ENCODE assay signal across 14 cellular contexts in genomic region chr7:91325731-91326130, GRCh38.
DNase-seq lines count a peak whose midpoint lies in the region; TF ChIP-seq lines count a peak whose summit lies in the region.
"Had no signal": no experiment of that assay in that cellular context is flagged by ENCODE, and none has a peak within 500 bp of the region (broad histone marks: within the 10 kb centered on the region; RNA-seq: fewer than 3 reads in every experiment).

No MANE protein-coding gene starts in this region.

- H3K9me3 Mint-ChIP-seq in osteocyte (ENCODE audit: unreplicated experiment): no peaks in the 10 kb centered on the region
- H3K9me3 Mint-ChIP-seq: activated CD4-positive, alpha-beta memory T cell treated with anti-CD3 and anti-CD28 coated beads for 36 hours; activated T-helper 1 cell treated with anti-CD3 and anti-CD28 coated beads, Interleukin-12 subunit alpha, Interleukin-12 subunit beta, Interleukin-2, Interleukin-4 antibody, amounts not matched to agents 30 ng/mL and 10 ng/mL and 1 ng/mL, durations not matched to agents 14 hours and 24 hours and 36 hours had no signal

- no peaks in the 10 kb centered on the region for H3K36me3 Mint-ChIP-seq in osteocyte (ENCODE audit: unreplicated experiment)
- H3K36me3 Mint-ChIP-seq: activated CD4-positive, alpha-beta memory T cell treated with anti-CD3 and anti-CD28 coated beads for 36 hours had no signal

- peak overlapping the region; percentile 60 for H3K4me2 ChIP-seq in OCI-LY3 (ENCODE audit: low read length)

- H4K20me1 ChIP-seq in OCI-LY3 (ENCODE audit: insufficient read depth, low read length): no peaks in the 10 kb centered on the region

- CTCF ChIA-PET in A673 (lab: Charles Lee): no interaction called here
- CTCF ChIA-PET in HEK293 (lab: Yijun Ruan, JAX): interaction anchor here (0.6 kb wide), 1 partner anchor 9 kb away, joined by 3 read pairs; no protein-coding TSS in a partner anchor

- peaks cover 4% of the 10 kb centered on the region for H3K27me3 Mint-ChIP-seq in osteocyte (ENCODE audit: unreplicated experiment)
- H3K27me3 Mint-ChIP-seq: activated CD4-positive, alpha-beta memory T cell treated with anti-CD3 and anti-CD28 coated beads for 36 hours had no signal

- H3K4me3 ChIP-seq in A673 (ENCODE audit: low read depth, low read length, poor library complexity, severe bottlenecking) (no peak overlapping the region), HEK293 (ENCODE audit: low read depth, low read length) (no peak overlapping the region), OCI-LY3 (ENCODE audit: low read length) (peak overlapping the region; percentile 28)

- H3K4me1 ChIP-seq in A673 (ENCODE audit: insufficient read depth, low read length, poor library complexity, severe bottlenecking) (peaks cover 59% of the 10 kb centered on the region), HEK293 (ENCODE audit: control insufficient read depth, insufficient read depth, low read length) (no peaks in the 10 kb centered on the region), OCI-LY3 (ENCODE audit: low read length) (peaks cover 35% of the 10 kb centered on the region)

- H3K4me1 Mint-ChIP-seq in osteocyte (ENCODE audit: unreplicated experiment): no peaks in the 10 kb centered on the region

- H3K9ac ChIP-seq in OCI-LY3 (ENCODE audit: low read length): 0 out of 2 replicates have a peak overlapping the region, but pooled peaks have one; percentile 5

- H3K4me3 Mint-ChIP-seq in osteocyte (ENCODE audit: unreplicated experiment): no peak overlapping the region
- H3K4me3 Mint-ChIP-seq: activated CD4-positive, alpha-beta memory T cell treated with anti-CD3 and anti-CD28 coated beads for 36 hours; activated T-helper 1 cell treated with anti-CD3 and anti-CD28 coated beads, Interleukin-12 subunit alpha, Interleukin-12 subunit beta, Interleukin-2, Interleukin-4 antibody, amounts not matched to agents 30 ng/mL and 10 ng/mL and 1 ng/mL, durations not matched to agents 14 hours and 24 hours and 36 hours had no signal

- H3K9me3 ChIP-seq in A673 (ENCODE audit: low read depth, low read length, poor library complexity, severe bottlenecking) (no peaks in the 10 kb centered on the region), HEK293 (ENCODE audit: control insufficient read depth, insufficient read depth, low read depth, low read length) (no peaks in the 10 kb centered on the region), OCI-LY3 (ENCODE audit: insufficient read depth, low read length) (no peaks in the 10 kb centered on the region)

- BruUV-seq in A673 (replicated peaks; lab: Mats Ljungman, UMichigan): no TSS peak

- no peak overlapping the region for H3K27ac Mint-ChIP-seq in osteocyte (ENCODE audit: unreplicated experiment)
- H3K27ac Mint-ChIP-seq: activated CD4-positive, alpha-beta memory T cell treated with anti-CD3 and anti-CD28 coated beads for 36 hours; activated T-helper 1 cell treated with anti-CD3 and anti-CD28 coated beads, Interleukin-12 subunit alpha, Interleukin-12 subunit beta, Interleukin-2, Interleukin-4 antibody, amounts not matched to agents 30 ng/mL and 10 ng/mL and 1 ng/mL, durations not matched to agents 14 hours and 24 hours and 36 hours had no signal

- DNase-seq in A673 (ENCODE audit: low spot score): peak; percentile 97
- DNase-seq in kidney tubule cell (ENCODE audit: low spot score): peak; percentile 13
- DNase-seq in activated T-cell treated with anti-CD3 and anti-CD28 coated beads for 4 hours: no peak
- no peak for DNase-seq in osteocyte (ENCODE audit: extremely low spot score, unreplicated experiment)
- DNase-seq in COLO829 (ENCODE audit: low spot score): no peak
- no peak for DNase-seq in DMS 273 (lab: John Stamatoyannopoulos, UW; ENCODE audit: unreplicated experiment)
- DNase-seq: activated CD4-positive, alpha-beta memory T cell treated with anti-CD3 and anti-CD28 coated beads for 36 hours; central memory CD4-positive, alpha-beta T cell; NCI-H187; NCI-H748 treated with DMSO at 0.1 percent for 48 hours; stimulated activated CD4-positive, alpha-beta T cell treated with anti-CD3 and anti-CD28 coated beads, Interleukin-15, amount 100 ng/mL, for 24 hours had no signal

- H3K79me2 ChIP-seq in OCI-LY3 (ENCODE audit: low read length): no peaks in the 10 kb centered on the region

- TF ChIP-seq CTCF in A673 (conservative IDR thresholded peaks at IDR 0.05; ENCODE audit: low read depth, low read length): no peak
- no peak for TF ChIP-seq CTCF in HEK293 (tag by site-specific recombination; IDR thresholded peaks at IDR 0.05)
- no peak for TF ChIP-seq CTCF in OCI-LY3 (IDR thresholded peaks at IDR 0.05; ENCODE audit: low read depth, low read length)
- TF ChIP-seq CTCF in osteocyte (IDR thresholded peaks at IDR 0.05): no peak

- H3K27ac ChIP-seq in A673 (ENCODE audit: low read depth, low read length, poor library complexity, severe bottlenecking) (peak overlapping the region; percentile 93), HEK293 (ENCODE audit: extremely low read depth, low read depth, low read length) (no peak overlapping the region), OCI-LY3 (ENCODE audit: low read length) (no peak overlapping the region)

- H2AFZ ChIP-seq in OCI-LY3 (ENCODE audit: low read depth, low read length): peak overlapping the region; percentile 49; the same call in 1 of the 2 replicates

- intact Hi-C loops in A673 (cut with micrococcal nuclease; ENCODE audit: unreplicated experiment): loop anchor here (5.0 to 10.0 kb wide), 2 partner anchors 238 to 549 kb away; no protein-coding TSS in a partner anchor

- POLR2A ChIA-PET in A673 (lab: Charles Lee; ENCODE audit: low non-redundant PET) (no interaction called here), HEK293 (lab: Yijun Ruan, JAX) (no interaction called here)

- H3K36me3 ChIP-seq in A673 (ENCODE audit: insufficient read depth, low read length, poor library complexity, severe bottlenecking) (no peaks in the 10 kb centered on the region), HEK293 (ENCODE audit: control insufficient read depth in 2 of 2, insufficient read depth in 1 of 2, low read length in 2 of 2) (no peaks in the 10 kb centered on the region), OCI-LY3 (replicated peaks; ENCODE audit: low read depth, low read length) (no peaks in the 10 kb centered on the region)

- H3K27me3 ChIP-seq in A673 (replicated peaks; ENCODE audit: insufficient read depth, low read depth, low read length, poor library complexity) (no peaks in the 10 kb centered on the region), OCI-LY3 (ENCODE audit: low read depth, low read length) (no peaks in the 10 kb centered on the region)

TF ChIP-seq in HEK293, 187 proteins besides CTCF, POLR2A, EP300 and RAD21 (continues in another document):
- TF ChIP-seq ZSCAN5A (tag by site-specific recombination; IDR thresholded peaks at IDR 0.05): no peak
- no peak for TF ChIP-seq ZSCAN30 (tag by site-specific recombination; IDR thresholded peaks at IDR 0.05)
- TF ChIP-seq ZNF777 (tag by site-specific recombination; IDR thresholded peaks at IDR 0.05; ENCODE audit: borderline replicate concordance): no peak
- no peak for TF ChIP-seq ZNF514 (tag by site-specific recombination; IDR thresholded peaks at IDR 0.05)
- no peak for TF ChIP-seq ZBTB10 (tag by site-specific recombination; IDR thresholded peaks at IDR 0.05)
- peak; percentile 44 for TF ChIP-seq ZFHX2 (tag by site-specific recombination; conservative IDR thresholded peaks at IDR 0.05)
- TF ChIP-seq ZNF521 (tag by site-specific recombination; IDR thresholded peaks at IDR 0.05): no peak
- TF ChIP-seq REPIN1 (tag by site-specific recombination; IDR thresholded peaks at IDR 0.05; ENCODE audit: low read depth): no peak
- no peak for TF ChIP-seq SCRT2 (tag by site-specific recombination; IDR thresholded peaks at IDR 0.05)
- TF ChIP-seq EGR2 (tag by site-specific recombination; IDR thresholded peaks at IDR 0.05; ENCODE audit: low read depth): peak; percentile 49; the same call in 1 of the 2 replicates
- TF ChIP-seq SALL2 (tag by site-specific recombination; IDR thresholded peaks at IDR 0.05; ENCODE audit: borderline replicate concordance): no peak
- TF ChIP-seq GLI4 (tag by site-specific recombination; IDR thresholded peaks at IDR 0.05): no peak
- no peak for TF ChIP-seq TRIM28 (IDR thresholded peaks at IDR 0.05; ENCODE audit: borderline replicate concordance, low read length)

Comparison
In these comparisons a context has a peak if more than half of its experiments do, and no peak if none do; other contexts are left out.
1. DNase-seq: peak in A673 (single experiment) and kidney tubule cell (single experiment); none in activated T-cell treated with anti-CD3 and anti-CD28 coated beads for 4 hours (single experiment), osteocyte (single experiment), COLO829 (single experiment) and DMS 273 (single experiment).